In the genomic region with DNA sequence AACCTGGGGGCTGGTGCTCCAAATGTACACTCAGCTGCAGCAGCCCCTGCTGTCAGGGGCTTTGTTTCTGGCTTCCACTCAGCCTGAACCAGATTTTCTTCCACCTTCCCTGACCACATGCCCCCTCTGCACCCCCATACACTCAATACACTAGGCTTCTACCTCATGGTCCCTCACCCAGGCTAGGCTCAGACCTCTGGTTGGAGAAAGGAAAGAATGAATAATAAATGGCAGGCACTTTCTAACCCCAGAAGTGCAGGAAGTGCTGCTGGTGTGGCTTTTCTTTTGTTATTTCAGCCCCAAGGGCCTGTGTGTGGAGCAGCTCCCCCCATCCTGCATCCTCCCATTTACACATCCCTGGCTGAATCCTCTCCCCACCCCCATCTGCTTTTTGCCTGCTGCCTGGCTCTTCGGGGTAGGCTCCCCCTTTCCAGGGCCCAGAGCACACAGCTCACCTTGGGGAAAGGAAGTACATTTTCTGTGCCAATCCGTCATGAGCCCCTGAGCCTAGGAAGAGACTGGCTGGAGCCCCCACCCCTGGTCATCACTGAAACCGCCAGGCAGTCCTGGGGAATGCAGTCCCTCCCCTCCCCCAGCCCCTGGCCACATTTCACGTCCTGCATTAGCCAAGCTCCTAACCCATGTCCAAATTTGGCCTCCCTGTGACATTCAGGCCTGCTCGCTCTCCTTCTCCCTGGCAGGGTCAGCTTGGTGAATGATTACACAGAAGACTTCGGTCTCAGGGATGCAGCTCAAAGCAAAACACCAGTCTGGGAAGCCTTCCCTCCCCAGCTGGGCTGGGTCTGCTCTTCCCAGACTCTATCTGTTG, we compare ENCODE assay signal across 11 cellular contexts. TPM values are rescaled to one million over a fixed set of nuclear protein-coding genes. Genes with fewer than 3 reads are reported as not detected.
A peak's percentile ranks its signal among the peaks of the same experiment; 100 is the strongest.
DNase-seq lines count a peak whose midpoint lies in the region; ATAC-seq and TF ChIP-seq lines count a peak whose summit lies in the region.
"Had no signal": no experiment of that assay in that cellular context is flagged by ENCODE, and none has a peak within 500 bp of the region (broad histone marks: within the 10 kb centered on the region; RNA-seq: fewer than 3 reads in every experiment).

No MANE protein-coding gene starts in this region.

- peaks cover 62 to 80% (median 76%) of the 10 kb centered on the region in 10 experiments for H3K4me1 ChIP-seq in BLaER1 treated with 17β-estradiol and CSF1 and Interleukin-3, amounts not matched to agents 10 nM and 100 nM
- peaks cover 66% of the 10 kb centered on the region for H3K4me1 ChIP-seq in Loucy (ENCODE audit: insufficient read depth, low read length, poor library complexity, severe bottlenecking)
- peaks cover 11 to 100% (median 44%) of the 10 kb centered on the region in 3 donors for H3K4me1 ChIP-seq in gastroesophageal sphincter
- H3K4me1 ChIP-seq in mucosa of rectum (ENCODE audit: control insufficient read depth in 2 of 2, insufficient read depth in 2 of 2, low read length in 2 of 2): peaks cover 6 to 10% of the 10 kb centered on the region in 2 donors

- peaks cover 4% of the 10 kb centered on the region for H3K4me1 Mint-ChIP-seq in T-helper 2 cell treated with Interferon-gamma antibody and Interleukin-4, amounts not matched to agents 5 μg/mL and 100 μg/mL, for 36 hours (ENCODE audit: low read depth)
- H3K4me1 Mint-ChIP-seq in naive thymus-derived CD8-positive, alpha-beta T cell: peaks cover 4 to 37% (median 28%) of the 10 kb centered on the region in 4 donors

- no peak overlapping the region for H3K27ac Mint-ChIP-seq in T-helper 2 cell treated with Interferon-gamma antibody and Interleukin-4, amounts not matched to agents 5 μg/mL and 100 μg/mL, for 36 hours
- peak overlapping the region in 1 of 10 donors; percentile 38 for H3K27ac Mint-ChIP-seq in naive thymus-derived CD8-positive, alpha-beta T cell
- H3K27ac Mint-ChIP-seq: CD4-positive, CD25-positive, alpha-beta regulatory T cell had no signal

- peaks cover 44% of the 10 kb centered on the region for H3K27me3 Mint-ChIP-seq in T-helper 2 cell treated with Interferon-gamma antibody and Interleukin-4, amounts not matched to agents 5 μg/mL and 100 μg/mL, for 36 hours (ENCODE audit: low read depth)
- H3K27me3 Mint-ChIP-seq in naive thymus-derived CD8-positive, alpha-beta T cell: peaks cover 25 to 71% (median 46%) of the 10 kb centered on the region in 5 donors

- H3K9me2 ChIP-seq in Loucy (replicated peaks; ENCODE audit: low read depth, low read length): no peaks in the 10 kb centered on the region

- H3K27ac ChIP-seq in BLaER1 treated with 17β-estradiol and CSF1 and Interleukin-3, amounts not matched to agents 10 nM and 100 nM: peak overlapping the region in 10 of 11 experiments; percentile 8 to 94 (median 86); a peak in 18 of 22 replicates
- peak overlapping the region; percentile 48 to 87 (median 85) for H3K27ac ChIP-seq in gastroesophageal sphincter
- H3K27ac ChIP-seq in mucosa of rectum (ENCODE audit: low read depth in 2 of 2, low read length in 2 of 2): peak overlapping the region; percentile 13 to 38

- H3K9me3 Mint-ChIP-seq in T-helper 2 cell treated with Interferon-gamma antibody and Interleukin-4, amounts not matched to agents 5 μg/mL and 100 μg/mL, for 36 hours: no peaks in the 10 kb centered on the region
- peaks cover 0 to 2% (median 0%) of the 10 kb centered on the region in 9 donors for H3K9me3 Mint-ChIP-seq in naive thymus-derived CD8-positive, alpha-beta T cell
- H3K9me3 Mint-ChIP-seq: CD4-positive, CD25-positive, alpha-beta regulatory T cell had no signal

- H2AFZ ChIP-seq in Loucy (ENCODE audit: low read length): peak overlapping the region; percentile 86

- no peaks in the 10 kb centered on the region for H3K79me2 ChIP-seq in Loucy (ENCODE audit: insufficient read depth, low read length)

- H3K36me3 Mint-ChIP-seq in T-helper 2 cell treated with Interferon-gamma antibody and Interleukin-4, amounts not matched to agents 5 μg/mL and 100 μg/mL, for 36 hours (ENCODE audit: low read depth): no peaks in the 10 kb centered on the region
- H3K36me3 Mint-ChIP-seq in naive thymus-derived CD8-positive, alpha-beta T cell: no peaks in the 10 kb centered on the region
- H3K36me3 Mint-ChIP-seq: CD4-positive, CD25-positive, alpha-beta regulatory T cell had no signal

- WGBS in gastroesophageal sphincter (ENCODE audit: low coverage in 1 of 2), 2 donors: 0 to 17% methylated on average over 2 of the region's 6 CpGs

- TF ChIP-seq CTCF in Loucy (conservative IDR thresholded peaks at IDR 0.05; ENCODE audit: low read length) (no peak), gastroesophageal sphincter (IDR thresholded peaks at IDR 0.05) (no peak)

- no peak overlapping the region for H3K4me3 Mint-ChIP-seq in T-helper 2 cell treated with Interferon-gamma antibody and Interleukin-4, amounts not matched to agents 5 μg/mL and 100 μg/mL, for 36 hours
- H3K4me3 Mint-ChIP-seq in naive thymus-derived CD8-positive, alpha-beta T cell: peak overlapping the region in 3 of 10 donors; percentile 60 to 77 (median 68)

- H3F3A ChIP-seq in Loucy (ENCODE audit: low read depth): 0 out of 2 replicates have a peak, but pooled peaks cover 2% of the 10 kb centered on the region

- no peak for TF ChIP-seq EP300 in gastroesophageal sphincter (IDR thresholded peaks at IDR 0.05)

- peak overlapping the region in 10 of 11 experiments; percentile 69 to 92 (median 85); a peak in 19 of 22 replicates for H3K9ac ChIP-seq in BLaER1 treated with 17β-estradiol and CSF1 and Interleukin-3, amounts not matched to agents 10 nM and 100 nM
- H3K9ac ChIP-seq in Loucy (ENCODE audit: low read depth, low read length, poor library complexity, severe bottlenecking): peak overlapping the region; percentile 57
- H3K9ac ChIP-seq in mucosa of rectum (ENCODE audit: low read depth in 1 of 2, low read length in 2 of 2): no peak overlapping the region

- peak overlapping the region in 9 of 10 experiments; percentile 63 to 85 (median 71); a peak in 17 of 20 replicates for H3K4me3 ChIP-seq in BLaER1 treated with 17β-estradiol and CSF1 and Interleukin-3, amounts not matched to agents 10 nM and 100 nM
- H3K4me3 ChIP-seq in Loucy (ENCODE audit: low read length, poor library complexity, severe bottlenecking) (peak overlapping the region; percentile 6), gastroesophageal sphincter (no peak overlapping the region), mucosa of rectum (ENCODE audit: low read length in 2 of 2) (no peak overlapping the region)

- H3K36me3 ChIP-seq in BLaER1 treated with 17β-estradiol and CSF1 and Interleukin-3, amounts not matched to agents 10 nM and 100 nM: peaks cover 0 to 36% (median 15%) of the 10 kb centered on the region in 11 experiments; a peak in 9 of 22 replicates
- H3K36me3 ChIP-seq in Loucy (ENCODE audit: insufficient read depth, low read length) (no peaks in the 10 kb centered on the region), gastroesophageal sphincter (no peaks in the 10 kb centered on the region), mucosa of rectum (ENCODE audit: control insufficient read depth in 2 of 2, insufficient read depth in 2 of 2, low read length in 2 of 2) (no peaks in the 10 kb centered on the region)

- H4K20me1 ChIP-seq in BLaER1 treated with 17β-estradiol and CSF1 and Interleukin-3, amounts not matched to agents 10 nM and 100 nM: peaks cover 0 to 39% (median 0%) of the 10 kb centered on the region in 11 experiments; a peak in 6 of 22 replicates
- H4K20me1 ChIP-seq in Loucy (ENCODE audit: insufficient read depth, low read length, poor library complexity, severe bottlenecking): no peaks in the 10 kb centered on the region

- no peak for TF ChIP-seq POLR2A in gastroesophageal sphincter (IDR thresholded peaks at IDR 0.05)

- ATAC-seq in gastroesophageal sphincter (peak; percentile 48), HG03196 (IDR thresholded peaks at IDR 0.05; ENCODE audit: unreplicated experiment) (no peak)
- ATAC-seq in naive thymus-derived CD8-positive, alpha-beta T cell: no peak

- no peak for DNase-seq in stimulated activated CD4-positive, alpha-beta T cell treated with anti-CD3 and anti-CD28 coated beads, Interleukin-2, amount 100 ng/mL, for 48 hours
- DNase-seq in T-helper 2 cell treated with Interferon-gamma antibody and Interleukin-4, amounts not matched to agents 5 μg/mL and 100 μg/mL, for 36 hours (ENCODE audit: low spot score): no peak
- DNase-seq in naive thymus-derived CD8-positive, alpha-beta T cell: no peak
- DNase-seq: CD4-positive, CD25-positive, alpha-beta regulatory T cell; Karpas-422; midbrain had no signal

- H3K27me3 ChIP-seq in BLaER1 treated with 17β-estradiol and CSF1 and Interleukin-3, amounts not matched to agents 10 nM and 100 nM: peaks cover 0 to 19% (median 17%) of the 10 kb centered on the region in 11 experiments; a peak in 14 of 22 replicates
- no peaks in the 10 kb centered on the region for H3K27me3 ChIP-seq in Loucy (ENCODE audit: insufficient read depth, low read length, poor library complexity, severe bottlenecking)
- H3K27me3 ChIP-seq in gastroesophageal sphincter: no peaks in the 10 kb centered on the region
- peaks cover 12 to 23% of the 10 kb centered on the region in 2 donors for H3K27me3 ChIP-seq in mucosa of rectum (ENCODE audit: control insufficient read depth in 2 of 2, insufficient read depth in 2 of 2, low read length in 2 of 2)

- peaks cover 0 to 6% (median under 1%) of the 10 kb centered on the region in 11 experiments; a peak in 8 of 22 replicates for H3K9me3 ChIP-seq in BLaER1 treated with 17β-estradiol and CSF1 and Interleukin-3, amounts not matched to agents 10 nM and 100 nM (replicated peaks in 1 of 11)
- H3K9me3 ChIP-seq in Loucy (ENCODE audit: insufficient read depth, low read depth, low read length): no peaks in the 10 kb centered on the region
- H3K9me3 ChIP-seq in gastroesophageal sphincter: no peaks in the 10 kb centered on the region
- no peaks in the 10 kb centered on the region for H3K9me3 ChIP-seq in mucosa of rectum (ENCODE audit: control insufficient read depth in 2 of 2, low read length in 2 of 2)

- POLR2A ChIA-PET in naive thymus-derived CD8-positive, alpha-beta T cell (lab: Charles Lee): no interaction called here

- peak overlapping the region; percentile 86 to 99 (median 97) for H3K4me2 ChIP-seq in BLaER1 treated with 17β-estradiol and CSF1 and Interleukin-3, amounts not matched to agents 10 nM and 100 nM
- peak overlapping the region; percentile 50 for H3K4me2 ChIP-seq in Loucy (ENCODE audit: low read depth, low read length, poor library complexity, severe bottlenecking)

RNA-seq across cellular contexts. Expression of gene DYSF, which starts 2.6 kb away (rescaled TPM):
- total RNA-seq in gastroesophageal sphincter: 10 to 100 TPM; 11.0 to 50.1 (median 17.4) TPM
- 1 to 10 TPM; 3.4 to 3.5 TPM for total RNA-seq in naive thymus-derived CD8-positive, alpha-beta T cell
- 1 to 10 TPM; 3.0 to 3.2 (median 3.0) TPM for polyA plus RNA-seq in naive thymus-derived CD8-positive, alpha-beta T cell

Comparison
In these comparisons a context has a peak if more than half of its experiments do, and no peak if none do; other contexts are left out.
1. H3K27ac ChIP-seq: peak in every context shown above with its lines; median percentile 86 in BLaER1 treated with 17β-estradiol and CSF1 and Interleukin-3, amounts not matched to agents 10 nM and 100 nM; 85 in gastroesophageal sphincter; 26 in mucosa of rectum.
2. H3K4me3 ChIP-seq: peak in BLaER1 treated with 17β-estradiol and CSF1 and Interleukin-3, amounts not matched to agents 10 nM and 100 nM (9 of 10) and Loucy (single experiment); none in gastroesophageal sphincter (0 of 2) and mucosa of rectum (0 of 2).
3. H3K9ac ChIP-seq: peak in BLaER1 treated with 17β-estradiol and CSF1 and Interleukin-3, amounts not matched to agents 10 nM and 100 nM (10 of 11) and Loucy (single experiment); none in mucosa of rectum (0 of 2).